ENCODE assay signal across 14 cellular contexts in genomic region chr17:36727577-36727976, GRCh38.
DNase-seq lines count a peak whose midpoint lies in the region; ATAC-seq, FAIRE-seq and TF ChIP-seq lines count a peak whose summit lies in the region.
"Had no signal": no experiment of that assay in that cellular context is flagged by ENCODE, and none has a peak within 500 bp of the region (broad histone marks: within the 10 kb centered on the region; RNA-seq: fewer than 3 reads in every experiment).

No MANE protein-coding gene starts in this region.

- peak overlapping the region; percentile 24 for H3K4me3 Mint-ChIP-seq in stimulated activated effector memory CD8-positive, alpha-beta T cell treated with anti-CD3 and anti-CD28 coated beads, Interleukin-12 subunit alpha, Interleukin-12 subunit beta, amount 100 ng/mL, for 72 hours

- CTCF ChIA-PET in HepG2 (lab: Yijun Ruan, JAX; ENCODE audit: low intra/inter-chr PET ratio, low total read pairs): no interaction called here

- H3K36me3 ChIP-seq in HepG2 (replicated peaks in 1 of 2; ENCODE audit: control insufficient read depth in 1 of 2, insufficient read depth in 2 of 2, low read length in 2 of 2): no peaks in the 10 kb centered on the region
- no peaks in the 10 kb centered on the region for H3K36me3 ChIP-seq in right lobe of liver
- H3K36me3 ChIP-seq in Loucy (ENCODE audit: insufficient read depth, low read length): no peaks in the 10 kb centered on the region
- H3K36me3 ChIP-seq: gastroesophageal sphincter, thyroid gland had no signal

- H3K9me2 ChIP-seq in Loucy (replicated peaks; ENCODE audit: low read depth, low read length): no peaks in the 10 kb centered on the region

- H3K9me3 ChIP-seq in HepG2 (ENCODE audit: low read length): no peaks in the 10 kb centered on the region
- H3K9me3 ChIP-seq in right lobe of liver: no peaks in the 10 kb centered on the region
- H3K9me3 ChIP-seq in Loucy (ENCODE audit: insufficient read depth, low read depth, low read length): no peaks in the 10 kb centered on the region
- H3K9me3 ChIP-seq: gastroesophageal sphincter, thyroid gland had no signal

- H3K9me3 Mint-ChIP-seq in stimulated activated effector memory CD8-positive, alpha-beta T cell treated with anti-CD3 and anti-CD28 coated beads, Interleukin-12 subunit alpha, Interleukin-12 subunit beta, amount 100 ng/mL, for 72 hours: no peaks in the 10 kb centered on the region

- H4K20me1 ChIP-seq in HepG2 (ENCODE audit: insufficient read depth, low read length) (0 out of 2 replicates have a peak, but pooled peaks cover 2% of the 10 kb centered on the region), Loucy (ENCODE audit: insufficient read depth, low read length, poor library complexity, severe bottlenecking) (no peaks in the 10 kb centered on the region)

- WGBS in HepG2 (ENCODE audit: low lambda C conversion rate): 0% methylated on average over 3 of the region's 4 CpGs
- WGBS in right lobe of liver (ENCODE audit: insufficient coverage, low coverage, low lambda C conversion rate, missing lambda C conversion rate): 45% methylated on average over 3 of the region's 4 CpGs

- H3K27ac Mint-ChIP-seq in stimulated activated effector memory CD8-positive, alpha-beta T cell treated with anti-CD3 and anti-CD28 coated beads, Interleukin-12 subunit alpha, Interleukin-12 subunit beta, amount 100 ng/mL, for 72 hours: no peak overlapping the region

- H3K4me3 ChIP-seq in HepG2 (replicated peaks in 1 of 3; ENCODE audit: insufficient read depth in 1 of 3, low read depth in 2 of 3, low read length in 3 of 3) (no peak overlapping the region), right lobe of liver (no peak overlapping the region), Loucy (ENCODE audit: low read length, poor library complexity, severe bottlenecking) (peak overlapping the region; percentile 70)
- H3K4me3 ChIP-seq: gastroesophageal sphincter, thyroid gland had no signal

- H3F3A ChIP-seq in Loucy (ENCODE audit: low read depth): peaks cover 17% of the 10 kb centered on the region

- intact Hi-C loops in HepG2 (cut with micrococcal nuclease; ENCODE audit: unreplicated experiment): no loop called here
- intact Hi-C loops in right lobe of liver (cut with DNase I): no loop called here

- no peak overlapping the region for H3K4me2 ChIP-seq in HepG2 (ENCODE audit: low read depth, low read length)
- H3K4me2 ChIP-seq in Loucy (ENCODE audit: low read depth, low read length, poor library complexity, severe bottlenecking): peak overlapping the region; percentile 86

- POLR2A ChIA-PET in HepG2 (lab: Yijun Ruan, JAX): no interaction called here

- DNase-seq in HepG2 (ENCODE audit: low spot score) (no peak), right lobe of liver (no peak), ecto neural progenitor cell (ENCODE audit: low spot score) (peak; percentile 55), OCI-M2 (lab: John Stamatoyannopoulos, UW; ENCODE audit: unreplicated experiment) (no peak), NCI-H1930 (lab: John Stamatoyannopoulos, UW) (no peak), MV-4-11 (lab: John Stamatoyannopoulos, UW) (no peak)
- no peak for DNase-seq in stimulated activated effector memory CD8-positive, alpha-beta T cell treated with anti-CD3 and anti-CD28 coated beads, Interleukin-12 subunit alpha, Interleukin-12 subunit beta, amount 100 ng/mL, for 72 hours (ENCODE audit: low spot score in 2 of 2)
- DNase-seq: activated CD4-positive, CD25-positive, alpha-beta regulatory T cell; NCI-H1105; NCI-H2171; thyroid gland had no signal

- TF ChIP-seq EP300 in HepG2 (IDR thresholded peaks at IDR 0.05; ENCODE audit: low read depth in 2 of 2, low read length in 2 of 2) (no peak), HepG2 (CRISPR knock-in tag; IDR thresholded peaks at IDR 0.05; ENCODE audit: borderline replicate concordance) (no peak)

- no peak overlapping the region for H2AFZ ChIP-seq in HepG2 (ENCODE audit: low read length)
- H2AFZ ChIP-seq in Loucy (ENCODE audit: low read length): no peak overlapping the region

- no peaks in the 10 kb centered on the region for H3K36me3 Mint-ChIP-seq in stimulated activated effector memory CD8-positive, alpha-beta T cell treated with anti-CD3 and anti-CD28 coated beads, Interleukin-12 subunit alpha, Interleukin-12 subunit beta, amount 100 ng/mL, for 72 hours

- H3K27me3 ChIP-seq in HepG2 (ENCODE audit: control insufficient read depth in 1 of 2, insufficient read depth in 2 of 2, low read length in 2 of 2): peaks cover 8 to 57% of the 10 kb centered on the region in 2 experiments
- H3K27me3 ChIP-seq in right lobe of liver: peaks cover 0 to 8% of the 10 kb centered on the region in 2 donors
- no peaks in the 10 kb centered on the region for H3K27me3 ChIP-seq in Loucy (ENCODE audit: insufficient read depth, low read length, poor library complexity, severe bottlenecking)

- no peaks in the 10 kb centered on the region for H3K79me2 ChIP-seq in HepG2 (ENCODE audit: insufficient read depth, low read length)
- H3K79me2 ChIP-seq in Loucy (ENCODE audit: insufficient read depth, low read length): no peaks in the 10 kb centered on the region

- 0 out of 2 replicates have a peak, but pooled peaks cover under 1% of the 10 kb centered on the region for H3K4me1 ChIP-seq in HepG2 (ENCODE audit: insufficient read depth, low read length)
- H3K4me1 ChIP-seq in right lobe of liver: no peaks in the 10 kb centered on the region
- peaks cover 96% of the 10 kb centered on the region for H3K4me1 ChIP-seq in Loucy (ENCODE audit: insufficient read depth, low read length, poor library complexity, severe bottlenecking)

- no peak overlapping the region for H3K27ac ChIP-seq in HepG2 (ENCODE audit: extremely low read length, insufficient read depth, low read length)
- no peak overlapping the region for H3K27ac ChIP-seq in right lobe of liver
- H3K27ac ChIP-seq: gastroesophageal sphincter, thyroid gland had no signal

- TF ChIP-seq POLR2A in HepG2 (IDR thresholded peaks at IDR 0.05; ENCODE audit: insufficient read depth in 1 of 2, low read depth in 2 of 2, low read length in 2 of 2): no peak
- TF ChIP-seq POLR2A in right lobe of liver (IDR thresholded peaks at IDR 0.05): no peak

- H3K4me1 Mint-ChIP-seq in stimulated activated effector memory CD8-positive, alpha-beta T cell treated with anti-CD3 and anti-CD28 coated beads, Interleukin-12 subunit alpha, Interleukin-12 subunit beta, amount 100 ng/mL, for 72 hours: peaks cover 58% of the 10 kb centered on the region

- no peak for TF ChIP-seq RAD21 in HepG2 (CRISPR knock-in tag; IDR thresholded peaks at IDR 0.05)

- no peak for FAIRE-seq in HepG2 (lab: Jason Lieb, UNC)
- FAIRE-seq: RCC 7860 had no signal

- no peak overlapping the region for H3K9ac ChIP-seq in HepG2 (ENCODE audit: insufficient read depth, low read depth, low read length)
- H3K9ac ChIP-seq in Loucy (ENCODE audit: low read depth, low read length, poor library complexity, severe bottlenecking): peak overlapping the region; percentile 74

- no TSS peak for BruUV-seq in HepG2 (replicated peaks; lab: Mats Ljungman, UMichigan)

- in situ Hi-C loops in HepG2 (cut with HindIII; ENCODE audit: extremely low pct_ligation_motif_present, low pct_unique_long_range_greater_than_20kb): no loop called here

- TF ChIP-seq CTCF in HepG2 (CRISPR knock-in tag; IDR thresholded peaks at IDR 0.05) (no peak), right lobe of liver (IDR thresholded peaks at IDR 0.05) (no peak), Loucy (conservative IDR thresholded peaks at IDR 0.05; ENCODE audit: low read length) (no peak)

- peak; percentile 35; the same call in 2 of the 3 replicates for ATAC-seq in HepG2
- no peak for ATAC-seq in right lobe of liver
- ATAC-seq in stimulated activated effector memory CD8-positive, alpha-beta T cell treated with anti-CD3 and anti-CD28 coated beads, Interleukin-12 subunit alpha, Interleukin-12 subunit beta, amount 100 ng/mL, for 72 hours: no peak
- ATAC-seq: gastroesophageal sphincter had no signal

TF ChIP-seq in HepG2, 621 proteins besides CTCF, POLR2A, EP300 and RAD21 (continues in another document):
- TF ChIP-seq CHD4 (IDR thresholded peaks at IDR 0.05; ENCODE audit: borderline replicate concordance, low read length): no peak
- TF ChIP-seq GTF3A (CRISPR knock-in tag; conservative IDR thresholded peaks at IDR 0.05): no peak
- TF ChIP-seq, protein P1, sequence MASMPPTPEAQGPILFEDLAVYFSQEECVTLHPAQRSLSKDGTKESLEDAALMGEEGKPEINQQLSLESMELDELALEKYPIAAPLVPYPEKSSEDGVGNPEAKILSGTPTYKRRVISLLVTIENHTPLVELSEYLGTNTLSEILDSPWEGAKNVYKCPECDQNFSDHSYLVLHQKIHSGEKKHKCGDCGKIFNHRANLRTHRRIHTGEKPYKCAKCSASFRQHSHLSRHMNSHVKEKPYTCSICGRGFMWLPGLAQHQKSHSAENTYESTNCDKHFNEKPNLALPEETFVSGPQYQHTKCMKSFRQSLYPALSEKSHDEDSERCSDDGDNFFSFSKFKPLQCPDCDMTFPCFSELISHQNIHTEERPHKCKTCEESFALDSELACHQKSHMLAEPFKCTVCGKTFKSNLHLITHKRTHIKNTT (CRISPR knock-in tag; IDR thresholded peaks at IDR 0.05): no peak
- TF ChIP-seq, protein P2, sequence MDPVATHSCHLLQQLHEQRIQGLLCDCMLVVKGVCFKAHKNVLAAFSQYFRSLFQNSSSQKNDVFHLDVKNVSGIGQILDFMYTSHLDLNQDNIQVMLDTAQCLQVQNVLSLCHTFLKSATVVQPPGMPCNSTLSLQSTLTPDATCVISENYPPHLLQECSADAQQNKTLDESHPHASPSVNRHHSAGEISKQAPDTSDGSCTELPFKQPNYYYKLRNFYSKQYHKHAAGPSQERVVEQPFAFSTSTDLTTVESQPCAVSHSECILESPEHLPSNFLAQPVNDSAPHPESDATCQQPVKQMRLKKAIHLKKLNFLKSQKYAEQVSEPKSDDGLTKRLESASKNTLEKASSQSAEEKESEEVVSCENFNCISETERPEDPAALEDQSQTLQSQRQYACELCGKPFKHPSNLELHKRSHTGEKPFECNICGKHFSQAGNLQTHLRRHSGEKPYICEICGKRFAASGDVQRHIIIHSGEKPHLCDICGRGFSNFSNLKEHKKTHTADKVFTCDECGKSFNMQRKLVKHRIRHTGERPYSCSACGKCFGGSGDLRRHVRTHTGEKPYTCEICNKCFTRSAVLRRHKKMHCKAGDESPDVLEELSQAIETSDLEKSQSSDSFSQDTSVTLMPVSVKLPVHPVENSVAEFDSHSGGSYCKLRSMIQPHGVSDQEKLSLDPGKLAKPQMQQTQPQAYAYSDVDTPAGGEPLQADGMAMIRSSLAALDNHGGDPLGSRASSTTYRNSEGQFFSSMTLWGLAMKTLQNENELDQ (CRISPR knock-in tag; IDR thresholded peaks at IDR 0.05; ENCODE audit: borderline replicate concordance): no peak
- no peak for TF ChIP-seq ZNF782 (CRISPR knock-in tag; IDR thresholded peaks at IDR 0.05; ENCODE audit: borderline replicate concordance)
- no peak for TF ChIP-seq PHB2 (IDR thresholded peaks at IDR 0.05; ENCODE audit: partially characterized antibody)
